23 cellular contexts compared by ENCODE assay signal in the genomic region with DNA sequence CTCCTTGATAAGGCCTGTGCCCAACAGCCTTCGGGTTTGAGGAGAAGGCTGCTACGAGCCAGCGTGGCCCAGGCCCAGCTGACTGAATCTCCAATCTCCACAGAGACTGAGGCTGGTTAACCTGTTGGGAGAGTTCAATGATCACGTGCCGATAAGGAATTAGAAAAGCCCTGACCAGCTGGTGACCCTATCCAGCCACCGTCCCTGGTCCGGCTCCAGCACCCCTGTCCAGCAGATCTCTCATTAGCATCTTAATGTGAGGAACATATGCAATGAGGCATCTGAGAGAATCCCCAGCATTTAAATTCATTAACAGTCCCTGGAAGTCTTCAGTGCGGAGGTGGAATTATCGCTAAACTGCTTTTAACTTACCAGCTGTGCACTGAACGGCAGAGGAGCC.
DNase-seq lines count a peak whose midpoint lies in the region; ATAC-seq, FAIRE-seq and TF ChIP-seq lines count a peak whose summit lies in the region.
"Had no signal": no experiment of that assay in that cellular context is flagged by ENCODE, and none has a peak within 500 bp of the region (broad histone marks: within the 10 kb centered on the region; RNA-seq: fewer than 3 reads in every experiment).

No MANE protein-coding gene starts in this region.

- H3K27ac ChIP-seq in lower lobe of right lung = no peak overlapping the region
- H3K27ac ChIP-seq: BLaER1 had no signal

- no peaks in the 10 kb centered on the region for H3K9me3 ChIP-seq in lower lobe of right lung
- H3K9me3 ChIP-seq: Caco-2 had no signal

- FAIRE-seq in bronchial epithelial cell (lab: Jason Lieb, UNC) (peak; percentile 76), GM12891 (lab: Jason Lieb, UNC) (no peak)
- FAIRE-seq: A204.1, D721Med, G401.6, GM12892, GM18507, GM19239 had no signal

- intact Hi-C loops in lower lobe of right lung (cut with DNase I) = no loop called here

- H3K4me3 ChIP-seq in bronchial epithelial cell (ENCODE audit: low read depth, low read length) (no peak overlapping the region), lower lobe of right lung (no peak overlapping the region)
- H3K4me3 ChIP-seq: BLaER1 had no signal

- TF ChIP-seq POLR2A in GM12891 (IDR thresholded peaks at IDR 0.05; ENCODE audit: low read depth, low read length) = no peak

- H3K27me3 ChIP-seq in bronchial epithelial cell (ENCODE audit: control insufficient read depth, insufficient read depth, low read length) (no peaks in the 10 kb centered on the region), lower lobe of right lung (ENCODE audit: low read depth) (no peaks in the 10 kb centered on the region)
- H3K27me3 ChIP-seq: BE2C, BLaER1 had no signal

- ATAC-seq in SK-N-SH treated with all-trans-retinoic acid at 6 μM for 48 hours = no peak
- no peak for ATAC-seq in lower lobe of right lung
- ATAC-seq: CD8-positive, alpha-beta T cell had no signal

- no peaks in the 10 kb centered on the region for H3K36me3 ChIP-seq in bronchial epithelial cell (ENCODE audit: control insufficient read depth, insufficient read depth, low read length)
- no peaks in the 10 kb centered on the region for H3K36me3 ChIP-seq in lower lobe of right lung
- H3K36me3 ChIP-seq: BE2C, BLaER1 had no signal

- H3K4me1 ChIP-seq in lower lobe of right lung = no peaks in the 10 kb centered on the region
- H3K4me1 ChIP-seq: Caco-2 had no signal

- DNase-seq in NCI-H82 treated with DMSO at 0.1 percent for 48 hours (lab: John Stamatoyannopoulos, UW; ENCODE audit: unreplicated experiment) = peak; percentile 52
- no peak for DNase-seq in bronchial epithelial cell (ENCODE audit: low read depth)
- DNase-seq in lower lobe of right lung = no peak
- no peak for DNase-seq in GM12891 (ENCODE audit: insufficient read length, low spot score)
- DNase-seq in activated effector memory CD4-positive, alpha-beta T cell treated with anti-CD3 and anti-CD28 coated beads, Interleukin-2, amount 50 U/mL, for 16 hours = no peak
- DNase-seq: 8988T; ACHN; C1 segment of cervical spinal cord; Caco-2; Calu3; CD4-positive, alpha-beta T cell; CD8-positive, alpha-beta T cell; DMS79 treated with DMSO at 0.1 percent for 48 hours; GF-D8 had no signal

- TF ChIP-seq CTCF in bronchial epithelial cell (IDR thresholded peaks at IDR 0.05; ENCODE audit: insufficient read depth, low read length, severe bottlenecking) (no peak), lower lobe of right lung (IDR thresholded peaks at IDR 0.05) (no peak)

TF ChIP-seq in SK-N-SH treated with all-trans-retinoic acid at 6 μM for 48 hours, 23 proteins besides CTCF, POLR2A, EP300 and RAD21:
- TF ChIP-seq GLIS3 (CRISPR knock-in tag; IDR thresholded peaks at IDR 0.05) (no peak), TCF4 (CRISPR knock-in tag; IDR thresholded peaks at IDR 0.05; ENCODE audit: borderline replicate concordance) (0 out of 2 replicates have a peak, but pooled peaks have one; percentile 30)

TF ChIP-seq in GM12891, 5 proteins besides CTCF, POLR2A, EP300 and RAD21:
- TF ChIP-seq POLR2AphosphoS5 (IDR thresholded peaks at IDR 0.05; ENCODE audit: low read depth, low read length) = no peak
- TF ChIP-seq SPI1 (IDR thresholded peaks at IDR 0.05; ENCODE audit: low read depth, low read length) = no peak
- TF ChIP-seq POU2F2 (IDR thresholded peaks at IDR 0.05; ENCODE audit: low read depth, low read length) = no peak
- no peak for TF ChIP-seq PAX5 (IDR thresholded peaks at IDR 0.05; ENCODE audit: insufficient read depth, low read length, severe bottlenecking)
- TF ChIP-seq TAF1 (IDR thresholded peaks at IDR 0.05; ENCODE audit: low read depth, low read length) = no peak
